2 cellular contexts compared by ENCODE assay signal in the genomic region with DNA sequence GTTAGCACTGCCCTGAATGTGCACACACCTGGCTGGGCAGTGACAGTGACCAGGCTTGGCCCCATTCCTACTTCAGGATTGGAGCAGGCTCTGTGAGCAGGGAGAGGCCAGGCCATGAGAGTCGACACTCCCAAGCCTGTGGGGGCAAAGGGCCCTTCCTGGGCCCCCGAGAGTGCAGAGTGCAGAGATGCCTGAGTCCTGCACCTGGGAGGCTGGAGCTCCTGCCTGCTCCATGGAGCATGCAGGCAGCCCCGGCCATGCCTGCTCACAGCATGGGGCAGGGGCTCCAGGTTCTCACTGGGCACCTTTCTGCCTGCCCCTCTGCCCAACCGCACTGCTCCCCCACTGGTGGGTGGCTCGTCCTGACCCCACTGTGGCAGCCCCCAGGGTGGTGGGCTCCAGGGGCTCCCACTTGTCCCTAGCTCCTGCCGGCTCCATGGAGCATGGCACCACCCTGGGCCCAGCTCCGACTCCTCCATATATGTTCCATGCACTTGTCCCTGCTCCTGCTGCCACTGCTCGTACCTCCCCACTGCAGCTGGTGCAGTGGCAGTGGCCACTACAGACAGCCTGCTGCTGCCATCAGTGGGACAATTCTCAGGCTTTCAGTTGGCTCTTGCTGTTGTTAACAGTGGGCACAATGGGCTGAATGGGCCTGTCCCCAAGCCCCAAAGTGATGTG.
TF ChIP-seq lines count a peak whose summit lies in the region.

No MANE protein-coding gene starts in this region.

TF ChIP-seq in IMR-90, 13 proteins besides CTCF, POLR2A, EP300 and RAD21:
- TF ChIP-seq USF2 (IDR thresholded peaks at IDR 0.05; ENCODE audit: low read depth, low read length) (no peak), NFE2L2 (IDR thresholded peaks at IDR 0.05; ENCODE audit: low read depth, low read length) (no peak), MAZ (IDR thresholded peaks at IDR 0.05; ENCODE audit: borderline replicate concordance, low read depth, low read length) (no peak), RCOR1 (IDR thresholded peaks at IDR 0.05; ENCODE audit: insufficient replicate concordance, low read length) (no peak), MAFK (IDR thresholded peaks at IDR 0.05; ENCODE audit: low read depth, low read length) (no peak), CEBPB (IDR thresholded peaks at IDR 0.05; ENCODE audit: low read depth, low read length) (no peak), SMC3 (IDR thresholded peaks at IDR 0.05; ENCODE audit: low read depth, low read length) (no peak), ELK1 (IDR thresholded peaks at IDR 0.05; ENCODE audit: borderline replicate concordance, low read depth, low read length) (no peak), FOS (IDR thresholded peaks at IDR 0.05; ENCODE audit: low read depth, low read length) (no peak), CHD1 (IDR thresholded peaks at IDR 0.05; ENCODE audit: low read depth, low read length) (no peak), MXI1 (IDR thresholded peaks at IDR 0.05; ENCODE audit: borderline replicate concordance, low read depth, low read length) (no peak), BHLHE40 (IDR thresholded peaks at IDR 0.05; ENCODE audit: low read depth, low read length) (no peak), RFX5 (IDR thresholded peaks at IDR 0.05; ENCODE audit: low read depth, low read length) (no peak)

TF ChIP-seq in H1, 55 proteins besides CTCF, POLR2A, EP300 and RAD21:
- TF ChIP-seq SP4 (IDR thresholded peaks at IDR 0.05; ENCODE audit: low read length) (no peak), BRCA1 (IDR thresholded peaks at IDR 0.05; ENCODE audit: low read depth, low read length) (no peak), ASH2L (IDR thresholded peaks at IDR 0.05; ENCODE audit: low read length) (no peak), RBBP5 (IDR thresholded peaks at IDR 0.05; ENCODE audit: borderline replicate concordance, low read depth, low read length) (no peak), KDM1A (IDR thresholded peaks at IDR 0.05; ENCODE audit: borderline replicate concordance, low read length) (no peak), KDM4A (IDR thresholded peaks at IDR 0.05; ENCODE audit: low read depth, low read length, severe bottlenecking) (no peak), GABPA (IDR thresholded peaks at IDR 0.05; ENCODE audit: borderline replicate concordance, insufficient read depth, low read length) (no peak)
